In the genomic region with DNA sequence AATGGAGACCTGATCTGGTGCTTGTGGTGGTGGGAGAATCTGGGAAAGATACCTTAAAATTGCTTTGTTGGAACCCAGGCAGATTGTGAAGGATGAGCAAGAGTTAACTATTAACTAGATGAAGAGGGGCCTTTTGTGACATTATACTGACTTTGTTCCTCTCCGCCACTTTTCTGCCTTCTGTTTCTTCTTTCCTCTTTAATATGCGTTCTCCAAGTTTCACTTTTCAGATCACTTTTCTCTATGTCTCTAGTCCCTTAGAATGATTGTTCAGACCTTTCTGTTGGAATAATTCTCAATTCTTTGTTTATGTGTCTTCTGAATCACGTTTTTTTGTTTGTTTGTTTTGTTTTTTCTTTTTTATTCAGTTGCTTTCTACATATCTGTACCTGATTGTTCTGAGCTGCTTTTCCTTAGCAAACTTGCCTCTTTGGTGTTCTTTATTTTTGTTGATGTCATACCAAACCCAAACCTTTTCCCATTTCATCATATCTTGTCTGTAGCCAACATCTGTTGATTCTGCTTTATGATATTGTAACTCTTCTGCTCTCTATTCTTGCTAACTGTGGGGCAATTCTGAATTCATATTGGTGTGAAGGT, we compare ENCODE assay signal across 9 cellular contexts. TPM values are rescaled to one million over a fixed set of nuclear protein-coding genes. Genes with fewer than 3 reads are reported as not detected.
DNase-seq lines count a peak whose midpoint lies in the region; ATAC-seq and TF ChIP-seq lines count a peak whose summit lies in the region.
"Had no signal": no experiment of that assay in that cellular context is flagged by ENCODE, and none has a peak within 500 bp of the region (broad histone marks: within the 10 kb centered on the region; RNA-seq: fewer than 3 reads in every experiment).

No MANE protein-coding gene starts in this region.

- no peak for ATAC-seq in GM21786 (IDR thresholded peaks at IDR 0.05; ENCODE audit: unreplicated experiment)
- ATAC-seq in HG03097 (IDR thresholded peaks at IDR 0.05; ENCODE audit: low FRiP score, unreplicated experiment), result no peak
- no peak for ATAC-seq in foreskin keratinocyte

- H3K9ac ChIP-seq in NT2/D1 (ENCODE audit: insufficient read length, low read depth), result peak overlapping the region; percentile 59

- H3K4me1 ChIP-seq in NT2/D1 (ENCODE audit: insufficient read depth, insufficient read length) (peaks cover 2% of the 10 kb centered on the region), esophagus muscularis mucosa (peaks cover 25 to 77% (median 61%) of the 10 kb centered on the region in 4 donors), prostate gland (replicated peaks) (peaks cover 4% of the 10 kb centered on the region), foreskin keratinocyte (peaks cover 13% of the 10 kb centered on the region)

- DNase-seq in EL (peak; percentile 21), NT2/D1 (ENCODE audit: low read depth, low spot score) (no peak), esophagus muscularis mucosa (ENCODE audit: extremely low spot score) (no peak), prostate gland (ENCODE audit: low spot score) (no peak), AG08395 (ENCODE audit: low spot score) (no peak), foreskin keratinocyte (no peak)
- DNase-seq: NCI-H510A had no signal

- TF ChIP-seq EP300 in esophagus muscularis mucosa (IDR thresholded peaks at IDR 0.05), result no peak

- H3K4me3 ChIP-seq in NT2/D1 (ENCODE audit: insufficient read length, low read depth) (peak overlapping the region; percentile 76), esophagus muscularis mucosa (peak overlapping the region; percentile 70 to 94 (median 84)), prostate gland (peak overlapping the region; percentile 82 to 91)

- WGBS in esophagus muscularis mucosa, result 22% methylated on average over 3 of the region's 3 CpGs
- 37% methylated on average over 3 of the region's 3 CpGs for WGBS in prostate gland

- H3K9me3 ChIP-seq in NT2/D1 (ENCODE audit: insufficient read depth, low read length) (no peaks in the 10 kb centered on the region), esophagus muscularis mucosa (no peaks in the 10 kb centered on the region), prostate gland (no peaks in the 10 kb centered on the region)

- H3K36me3 ChIP-seq in NT2/D1 (ENCODE audit: insufficient read depth, insufficient read length, low read length) (peaks cover 8% of the 10 kb centered on the region), esophagus muscularis mucosa (no peaks in the 10 kb centered on the region), prostate gland (no peaks in the 10 kb centered on the region)

- TF ChIP-seq CTCF in esophagus muscularis mucosa (IDR thresholded peaks at IDR 0.05) (no peak), prostate gland (IDR thresholded peaks at IDR 0.05) (no peak), foreskin keratinocyte (conservative IDR thresholded peaks at IDR 0.05) (no peak)

- TF ChIP-seq POLR2A in esophagus muscularis mucosa (IDR thresholded peaks at IDR 0.05; ENCODE audit: low read depth), result no peak
- TF ChIP-seq POLR2A in prostate gland (IDR thresholded peaks at IDR 0.05), result no peak

- H3K27ac ChIP-seq in esophagus muscularis mucosa (replicated peaks in 1 of 4) (peak overlapping the region; percentile 93 to 100 (median 98)), prostate gland (peak overlapping the region; percentile 93 to 95), foreskin keratinocyte (no peak overlapping the region)

- intact Hi-C loops in esophagus muscularis mucosa (cut with DNase I) (loop anchor here (5.0 kb wide), 1 partner anchor 138 kb away; no protein-coding TSS in a partner anchor), prostate gland (cut with DNase I) (loop anchor here (5.0 kb wide), 2 partner anchors 38 to 143 kb away; no protein-coding TSS in a partner anchor)

- no peaks in the 10 kb centered on the region for H3K27me3 ChIP-seq in NT2/D1 (ENCODE audit: insufficient read depth, insufficient read length)
- H3K27me3 ChIP-seq in esophagus muscularis mucosa, result no peaks in the 10 kb centered on the region
- H3K27me3 ChIP-seq in prostate gland (replicated peaks; ENCODE audit: insufficient read depth), result no peaks in the 10 kb centered on the region
- H3K27me3 ChIP-seq in foreskin keratinocyte, result no peaks in the 10 kb centered on the region

RNA-seq across cellular contexts. Expression of a gene that starts 2.8 kb away (rescaled TPM):
- 100 to 1,000 TPM in 1 of 4 donors, 10 to 100 TPM in 3; 66.1 to 110 (median 90.5) TPM for total RNA-seq in esophagus muscularis mucosa
- total RNA-seq in prostate gland, result 10 to 100 TPM; 53.9 to 58.1 TPM
- total RNA-seq in foreskin keratinocyte, result 26.1 and 26.9 TPM in 2 replicates
- 3.3 and 4.4 TPM in 2 replicates for polyA plus RNA-seq in foreskin keratinocyte
